9 cellular contexts compared by ENCODE assay signal in genomic region chr10:70169011-70169410, GRCh38. TPM values are rescaled to one million over a fixed set of nuclear protein-coding genes. Genes with fewer than 3 reads are reported as not detected.
DNase-seq lines count a peak whose midpoint lies in the region; ATAC-seq and TF ChIP-seq lines count a peak whose summit lies in the region.
"Had no signal": no experiment of that assay in that cellular context is flagged by ENCODE, and none has a peak within 500 bp of the region (broad histone marks: within the 10 kb centered on the region; RNA-seq: fewer than 3 reads in every experiment).

No MANE protein-coding gene starts in this region.

- no peak for DNase-seq in MM.1S
- no peak for DNase-seq in coronary artery (ENCODE audit: low spot score)
- peak in 4 of 10 donors; percentile 11 to 77 (median 56) for DNase-seq in naive thymus-derived CD8-positive, alpha-beta T cell
- no peak for DNase-seq in T-helper 9 cell
- DNase-seq in NCI-H1417 (lab: John Stamatoyannopoulos, UW), result no peak
- no peak for DNase-seq in left lobe of liver (ENCODE audit: low spot score)
- no peak for DNase-seq in A172 (ENCODE audit: low spot score)
- DNase-seq: activated gamma-delta T cell had no signal

- H3K4me2 ChIP-seq in BLaER1 (peak overlapping the region; percentile 97), MM.1S (ENCODE audit: low read depth, low read length) (peak overlapping the region; percentile 86)

- TF ChIP-seq CTCF in MM.1S (IDR thresholded peaks at IDR 0.05; ENCODE audit: low read length) (no peak), coronary artery (IDR thresholded peaks at IDR 0.05) (no peak)

- H3K4me1 Mint-ChIP-seq in naive thymus-derived CD8-positive, alpha-beta T cell, result peaks cover 26 to 66% (median 52%) of the 10 kb centered on the region in 4 donors

- no peak overlapping the region for H2AFZ ChIP-seq in MM.1S (ENCODE audit: low read length)

- H3K27ac ChIP-seq in BLaER1 (no peak overlapping the region), MM.1S (ENCODE audit: low read length) (no peak overlapping the region), coronary artery (peak overlapping the region in 1 of 2 donors; percentile 93)

- peaks cover 4 to 33% (median 12%) of the 10 kb centered on the region in 3 donors for H3K36me3 Mint-ChIP-seq in naive thymus-derived CD8-positive, alpha-beta T cell

- H3K9me3 ChIP-seq in BLaER1, result no peaks in the 10 kb centered on the region
- H3K9me3 ChIP-seq in MM.1S (replicated peaks; ENCODE audit: insufficient read depth, low read length), result no peaks in the 10 kb centered on the region

- H3K9ac ChIP-seq in BLaER1 (peak overlapping the region; percentile 97), MM.1S (ENCODE audit: low read length) (peak overlapping the region; percentile 82; the same call in 1 of the 2 replicates)

- no peaks in the 10 kb centered on the region for H3K27me3 Mint-ChIP-seq in naive thymus-derived CD8-positive, alpha-beta T cell

- H3F3A ChIP-seq in MM.1S (ENCODE audit: insufficient read depth, low read length), result no peaks in the 10 kb centered on the region

- H3K4me1 ChIP-seq in BLaER1, result peaks cover 66% of the 10 kb centered on the region
- peaks cover 33% of the 10 kb centered on the region for H3K4me1 ChIP-seq in MM.1S (ENCODE audit: low read length)

- no peaks in the 10 kb centered on the region for H3K9me3 Mint-ChIP-seq in naive thymus-derived CD8-positive, alpha-beta T cell

- POLR2A ChIA-PET in naive thymus-derived CD8-positive, alpha-beta T cell (lab: Charles Lee), result interaction anchor here (0.6 to 6.4 kb wide), 7 partner anchors 19 to 434 kb away, joined by 3 to 157 read pairs (median 5); partner anchors contain the start of genes PPA1, PRF1 and TYSND1

- H3K4me3 ChIP-seq in BLaER1, result peak overlapping the region; percentile 97
- H3K4me3 ChIP-seq in MM.1S (ENCODE audit: low read length), result peak overlapping the region; percentile 96
- peak overlapping the region; percentile 98 for H3K4me3 ChIP-seq in coronary artery

- peaks cover 63% of the 10 kb centered on the region for H3K79me2 ChIP-seq in MM.1S (ENCODE audit: low read length)

- peak overlapping the region; percentile 81 to 99 (median 96) for H3K27ac Mint-ChIP-seq in naive thymus-derived CD8-positive, alpha-beta T cell

- H3K27me3 ChIP-seq in BLaER1 (no peaks in the 10 kb centered on the region), MM.1S (replicated peaks; ENCODE audit: insufficient read depth, low read length) (no peaks in the 10 kb centered on the region)

- ATAC-seq in naive thymus-derived CD8-positive, alpha-beta T cell, result peak; percentile 29 to 38
- no peak for ATAC-seq in left lobe of liver

- H3K9me2 ChIP-seq in MM.1S (replicated peaks; ENCODE audit: insufficient read depth, low read length), result no peaks in the 10 kb centered on the region

- H3K36me3 ChIP-seq in BLaER1 (peaks cover 29% of the 10 kb centered on the region), MM.1S (replicated peaks; ENCODE audit: insufficient read depth, low read length) (no peaks in the 10 kb centered on the region)

- peak overlapping the region; percentile 87 to 96 (median 92) for H3K4me3 Mint-ChIP-seq in naive thymus-derived CD8-positive, alpha-beta T cell

- peaks cover 61% of the 10 kb centered on the region for H4K20me1 ChIP-seq in BLaER1
- H4K20me1 ChIP-seq in MM.1S (ENCODE audit: insufficient read depth, low read length), result peaks cover 4% of the 10 kb centered on the region; the same call in 1 of the 2 replicates

RNA-seq across cellular contexts. Expression of gene SAR1A, which starts 1.3 kb away (rescaled TPM):
- total RNA-seq in naive thymus-derived CD8-positive, alpha-beta T cell, result 10 to 100 TPM; 91.7 to 94.7 TPM
- polyA plus RNA-seq in naive thymus-derived CD8-positive, alpha-beta T cell, result 10 to 100 TPM; 18.7 to 37.3 (median 21.5) TPM
- total RNA-seq in left lobe of liver, result 56.3 TPM
- total RNA-seq in A172 (2014; rRNA removed; shearing (Covaris generic)), result 102 and 104 TPM in 2 replicates

RNA-seq across cellular contexts. Expression of gene TYSND1, which starts 22.5 kb away (rescaled TPM):
- 10 to 100 TPM; 34.5 to 35.3 TPM for total RNA-seq in naive thymus-derived CD8-positive, alpha-beta T cell
- polyA plus RNA-seq in naive thymus-derived CD8-positive, alpha-beta T cell, result 10 to 100 TPM; 23.0 to 28.8 (median 24.3) TPM
- total RNA-seq in left lobe of liver, result 11.6 TPM
- total RNA-seq in A172 (2014; rRNA removed; shearing (Covaris generic)), result 16.8 and 19.1 TPM in 2 replicates

RNA-seq across cellular contexts. Expression of gene AIFM2, which starts 36.4 kb away (rescaled TPM):
- 1 to 10 TPM; 4.7 to 6.2 TPM for total RNA-seq in naive thymus-derived CD8-positive, alpha-beta T cell
- 1 to 10 TPM in 2 of 3 donors, under 1 TPM in 1; 0.80 to 1.5 (median 1.3) TPM for polyA plus RNA-seq in naive thymus-derived CD8-positive, alpha-beta T cell
- 14.5 TPM for total RNA-seq in left lobe of liver
- 15.3 and 16.3 TPM in 2 replicates for total RNA-seq in A172 (2014; rRNA removed; shearing (Covaris generic))
